In the genomic region with DNA sequence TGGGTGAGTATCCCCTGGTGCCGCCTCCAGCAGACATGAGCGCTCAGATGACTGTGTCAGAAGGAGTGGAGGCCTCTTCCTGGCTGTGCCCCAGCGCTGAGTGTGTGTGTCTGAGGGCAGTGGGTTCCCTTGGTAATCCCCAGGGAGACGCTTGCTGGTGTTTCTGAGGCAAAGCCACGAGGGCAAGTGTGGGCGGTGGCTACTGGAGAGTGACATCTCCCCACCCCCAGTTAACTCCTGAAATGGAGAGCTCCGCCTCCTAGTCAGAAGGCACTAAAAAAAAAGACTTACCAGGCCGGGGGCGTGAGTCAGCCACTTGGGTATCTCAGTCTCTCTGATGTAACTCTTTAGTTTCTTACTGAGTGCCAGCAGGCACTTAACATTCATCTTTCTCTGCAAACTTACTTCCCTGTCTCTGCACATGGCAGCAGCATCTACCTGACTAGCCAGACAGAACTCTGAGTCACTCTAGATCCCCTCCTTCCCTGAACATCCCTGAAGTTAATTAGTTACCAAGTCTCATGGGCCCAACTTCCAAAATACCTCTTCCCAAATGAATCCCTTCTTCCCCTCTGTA, we compare ENCODE assay signal across 8 cellular contexts. TPM values are rescaled to one million over a fixed set of nuclear protein-coding genes. Genes with fewer than 3 reads are reported as not detected.
DNase-seq lines count a peak whose midpoint lies in the region; ATAC-seq lines count a peak whose summit lies in the region.

No MANE protein-coding gene starts in this region.

- H3K27me3 ChIP-seq in CD4-positive, CD25-positive, alpha-beta regulatory T cell (ENCODE audit: control insufficient read depth, insufficient read depth, low read length) = no peaks in the 10 kb centered on the region
- no peaks in the 10 kb centered on the region for H3K27me3 ChIP-seq in right cardiac atrium (ENCODE audit: control insufficient read depth, insufficient read depth)
- no peaks in the 10 kb centered on the region for H3K27me3 ChIP-seq in skeletal muscle satellite cell (ENCODE audit: control insufficient read depth, insufficient read depth, low read length)

- no peaks in the 10 kb centered on the region for H3K9me3 ChIP-seq in CD4-positive, CD25-positive, alpha-beta regulatory T cell (ENCODE audit: control insufficient read depth in 2 of 2, low read length in 2 of 2)
- H3K9me3 ChIP-seq in right cardiac atrium (ENCODE audit: control insufficient read depth, low read length) (no peaks in the 10 kb centered on the region), skeletal muscle satellite cell (replicated peaks; ENCODE audit: low read length) (no peaks in the 10 kb centered on the region)

- peak overlapping the region; percentile 38 for H3K4me2 ChIP-seq in skeletal muscle satellite cell (ENCODE audit: low read length)

- H3K27me3 Mint-ChIP-seq in CD4-positive, CD25-positive, alpha-beta regulatory T cell = no peaks in the 10 kb centered on the region
- no peaks in the 10 kb centered on the region for H3K27me3 Mint-ChIP-seq in activated naive CD4-positive, alpha-beta T cell treated with anti-CD3 and anti-CD28 coated beads, Interleukin-2, amount 50 U/mL, for 24 hours

- peak overlapping the region in 3 of 4 donors; percentile 3 to 60 (median 8) for H3K4me3 Mint-ChIP-seq in CD4-positive, CD25-positive, alpha-beta regulatory T cell
- H3K4me3 Mint-ChIP-seq in activated naive CD4-positive, alpha-beta T cell treated with anti-CD3 and anti-CD28 coated beads, Interleukin-2, amount 50 U/mL, for 24 hours = peak overlapping the region; percentile 78

- ATAC-seq in CD4-positive, CD25-positive, alpha-beta regulatory T cell (ENCODE audit: low read depth in 2 of 2) = peak; percentile 86 to 87
- peak; percentile 92 for ATAC-seq in GM19438 (IDR thresholded peaks at IDR 0.05; ENCODE audit: low read depth, unreplicated experiment)
- ATAC-seq in HG03457 (IDR thresholded peaks at IDR 0.05; ENCODE audit: unreplicated experiment) = peak; percentile 85
- ATAC-seq in right cardiac atrium = peak; percentile 67 to 89

- peaks cover 50% of the 10 kb centered on the region for H3K36me3 Mint-ChIP-seq in CD4-positive, CD25-positive, alpha-beta regulatory T cell
- H3K36me3 Mint-ChIP-seq in activated naive CD4-positive, alpha-beta T cell treated with anti-CD3 and anti-CD28 coated beads, Interleukin-2, amount 50 U/mL, for 24 hours = peaks cover 21% of the 10 kb centered on the region

- H3K4me1 Mint-ChIP-seq in CD4-positive, CD25-positive, alpha-beta regulatory T cell = peaks cover 11 to 55% (median 33%) of the 10 kb centered on the region in 4 donors
- peaks cover 55% of the 10 kb centered on the region for H3K4me1 Mint-ChIP-seq in activated naive CD4-positive, alpha-beta T cell treated with anti-CD3 and anti-CD28 coated beads, Interleukin-2, amount 50 U/mL, for 24 hours

- in situ Hi-C loops in SK-MEL-5 (cut with HindIII; ENCODE audit: low pct_unique_long_range_greater_than_20kb, low sequenced_read_pairs) = no loop called here

- H3K9ac ChIP-seq in skeletal muscle satellite cell (ENCODE audit: low read depth, low read length) = peak overlapping the region; percentile 1

- H3K27ac ChIP-seq in CD4-positive, CD25-positive, alpha-beta regulatory T cell (ENCODE audit: insufficient read depth, low read length, poor library complexity, severe bottlenecking) = peak overlapping the region; percentile 67
- no peak overlapping the region for H3K27ac ChIP-seq in right cardiac atrium (ENCODE audit: low read length)

- no peaks in the 10 kb centered on the region for H3K9me3 Mint-ChIP-seq in CD4-positive, CD25-positive, alpha-beta regulatory T cell
- no peaks in the 10 kb centered on the region for H3K9me3 Mint-ChIP-seq in activated naive CD4-positive, alpha-beta T cell treated with anti-CD3 and anti-CD28 coated beads, Interleukin-2, amount 50 U/mL, for 24 hours

- H3K36me3 ChIP-seq in CD4-positive, CD25-positive, alpha-beta regulatory T cell (ENCODE audit: control insufficient read depth, insufficient read depth, low read length) = peaks cover 96% of the 10 kb centered on the region
- H3K36me3 ChIP-seq in skeletal muscle satellite cell (ENCODE audit: insufficient read depth, low read length) = peaks cover 39% of the 10 kb centered on the region

- H3K4me1 ChIP-seq in CD4-positive, CD25-positive, alpha-beta regulatory T cell (ENCODE audit: control insufficient read depth, insufficient read depth, low read length, poor library complexity, severe bottlenecking) = peaks cover 39% of the 10 kb centered on the region
- peaks cover 9% of the 10 kb centered on the region for H3K4me1 ChIP-seq in right cardiac atrium (ENCODE audit: control insufficient read depth, insufficient read depth, low read length)
- H3K4me1 ChIP-seq in skeletal muscle satellite cell (ENCODE audit: control insufficient read depth, insufficient read depth, low read length) = peaks cover 22% of the 10 kb centered on the region

- H3K4me3 ChIP-seq in CD4-positive, CD25-positive, alpha-beta regulatory T cell (ENCODE audit: low read depth, low read length) = no peak overlapping the region
- H3K4me3 ChIP-seq in right cardiac atrium (ENCODE audit: low read length) (no peak overlapping the region), skeletal muscle satellite cell (ENCODE audit: low read length) (no peak overlapping the region)

- peak; percentile 40 to 74 (median 42) for DNase-seq in CD4-positive, CD25-positive, alpha-beta regulatory T cell
- DNase-seq in SK-MEL-5 (ENCODE audit: low read depth, low spot score) (peak; percentile 69), right cardiac atrium (peak; percentile 72 to 80 (median 76)), OCI-M2 (lab: John Stamatoyannopoulos, UW; ENCODE audit: unreplicated experiment) (no peak)

- 39% methylated on average over 9 of the region's 9 CpGs for WGBS in right cardiac atrium

- H3K27ac Mint-ChIP-seq in CD4-positive, CD25-positive, alpha-beta regulatory T cell = peak overlapping the region; percentile 88 to 92 (median 91)
- peak overlapping the region; percentile 100 for H3K27ac Mint-ChIP-seq in activated naive CD4-positive, alpha-beta T cell treated with anti-CD3 and anti-CD28 coated beads, Interleukin-2, amount 50 U/mL, for 24 hours

- intact Hi-C loops in right cardiac atrium (cut with DNase I) = no loop called here

RNA-seq across cellular contexts. Expression of gene ORM2, which starts 19.3 kb away (rescaled TPM):
- not detected for total RNA-seq in CD4-positive, CD25-positive, alpha-beta regulatory T cell
- not detected for polyA plus RNA-seq in CD4-positive, CD25-positive, alpha-beta regulatory T cell
- not detected in 2 replicates for total RNA-seq in SK-MEL-5 (2014; rRNA removed; shearing (Covaris generic))
- polyA plus RNA-seq in SK-MEL-5 (2015; cell fraction: cytosol; rRNA removed) = not detected in 2 replicates
- polyA plus RNA-seq in SK-MEL-5 (2015; cell fraction: nucleus; rRNA removed) = not detected in 2 replicates
- not detected for total RNA-seq in right cardiac atrium
- 0.27 TPM for polyA plus RNA-seq in right cardiac atrium
- total RNA-seq in skeletal muscle satellite cell (2012; rRNA removed) = not detected in 2 replicates

RNA-seq across cellular contexts. Expression of gene ORM1, which starts 26.1 kb away (rescaled TPM):
- not detected for total RNA-seq in CD4-positive, CD25-positive, alpha-beta regulatory T cell
- not detected for polyA plus RNA-seq in CD4-positive, CD25-positive, alpha-beta regulatory T cell
- not detected in 2 replicates for total RNA-seq in SK-MEL-5 (2014; rRNA removed; shearing (Covaris generic))
- polyA plus RNA-seq in SK-MEL-5 (2015; cell fraction: cytosol; rRNA removed) = not detected in 2 replicates
- not detected in 2 replicates for polyA plus RNA-seq in SK-MEL-5 (2015; cell fraction: nucleus; rRNA removed)
- total RNA-seq in right cardiac atrium = 1 to 10 TPM in 1 of 4 donors, not detected in 3; 2.7 TPM
- polyA plus RNA-seq in right cardiac atrium = 0.70 TPM
- total RNA-seq in skeletal muscle satellite cell (2012; rRNA removed) = not detected in 2 replicates

RNA-seq across cellular contexts. Expression of gene AKNA, which starts 38.8 kb away (rescaled TPM):
- 381 TPM for total RNA-seq in CD4-positive, CD25-positive, alpha-beta regulatory T cell
- 10 to 100 TPM; 11.9 to 16.6 (median 14.5) TPM for polyA plus RNA-seq in CD4-positive, CD25-positive, alpha-beta regulatory T cell
- total RNA-seq in SK-MEL-5 (2014; rRNA removed; shearing (Covaris generic)) = 5.5 and 6.0 TPM in 2 replicates
- 24.1 and 27.8 TPM in 2 replicates for polyA plus RNA-seq in SK-MEL-5 (2015; cell fraction: cytosol; rRNA removed)
- 22.0 and 33.7 TPM in 2 replicates for polyA plus RNA-seq in SK-MEL-5 (2015; cell fraction: nucleus; rRNA removed)
- 10 to 100 TPM in 1 of 4 donors, 1 to 10 TPM in 3; 8.8 to 10.3 (median 8.9) TPM for total RNA-seq in right cardiac atrium
- 8.4 TPM for polyA plus RNA-seq in right cardiac atrium
- 5.7 and 11.2 TPM in 2 replicates for total RNA-seq in skeletal muscle satellite cell (2012; rRNA removed)

Comparison
In these comparisons a context has a peak if more than half of its experiments do, and no peak if none do; other contexts are left out.
1. RNA of gene AKNA, which starts 38.8 kb away (total RNA-seq): 381 TPM in CD4-positive, CD25-positive, alpha-beta regulatory T cell (single experiment); 8.8 to 10.3 TPM in right cardiac atrium and 5.5 to 6.0 TPM in SK-MEL-5; every median in the first group is over 10 times any median in the second.
2. Peak in every context shown above with its lines, with median percentiles within 50 percentile points of each other: ATAC-seq.